11 cellular contexts compared by ENCODE assay signal in the genomic region with DNA sequence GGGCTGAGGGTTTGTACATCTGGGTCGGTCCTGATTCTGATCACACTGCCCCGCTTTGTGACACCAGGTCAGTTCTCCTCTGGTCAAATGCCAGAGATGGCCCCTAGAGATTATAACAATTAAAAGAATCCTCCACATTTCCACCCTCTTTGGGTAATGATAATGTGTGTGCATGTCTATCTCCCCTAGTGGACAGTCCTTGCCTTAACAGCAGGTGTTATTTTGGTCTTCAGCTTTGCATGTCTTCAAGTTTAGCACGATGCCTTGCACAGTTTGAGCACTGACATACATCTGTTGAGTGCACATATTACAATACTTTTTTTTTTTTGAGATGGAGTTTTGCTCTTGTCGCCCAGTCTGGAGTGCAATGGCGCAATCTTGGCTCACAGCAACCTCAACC. TPM values are rescaled to one million over a fixed set of nuclear protein-coding genes. Genes with fewer than 3 reads are reported as not detected.
DNase-seq lines count a peak whose midpoint lies in the region; ATAC-seq and TF ChIP-seq lines count a peak whose summit lies in the region.
"Had no signal": no experiment of that assay in that cellular context is flagged by ENCODE, and none has a peak within 500 bp of the region (broad histone marks: within the 10 kb centered on the region; RNA-seq: fewer than 3 reads in every experiment).

No MANE protein-coding gene starts in this region.

- TF ChIP-seq CTCF in AG04450 (IDR thresholded peaks at IDR 0.05; ENCODE audit: low read depth, low read length) (peak; percentile 43), NB4 (IDR thresholded peaks at IDR 0.05; ENCODE audit: low read depth, low read length) (peak; percentile 73), epithelial cell of proximal tubule (conservative IDR thresholded peaks at IDR 0.05; ENCODE audit: low read depth, low read length) (peak; percentile 55), RWPE1 (conservative IDR thresholded peaks at IDR 0.05; ENCODE audit: low read depth) (no peak)

- ATAC-seq in GM18867 (IDR thresholded peaks at IDR 0.05; ENCODE audit: unreplicated experiment): peak; percentile 66

- H3K27ac ChIP-seq in AG04450 (ENCODE audit: low read depth, low read length) (no peak overlapping the region), RWPE1 (no peak overlapping the region)

- peaks cover 15% of the 10 kb centered on the region for H3K27me3 ChIP-seq in AG04450 (ENCODE audit: control insufficient read depth, insufficient read depth, low read length)

- H3K4me3 ChIP-seq in AG04450 (ENCODE audit: low read depth, low read length) (no peak overlapping the region), NB4 (ENCODE audit: low read depth, low read length) (no peak overlapping the region), epithelial cell of proximal tubule (ENCODE audit: low read depth, low read length) (no peak overlapping the region)

- POLR2A ChIA-PET in AG04450 (lab: Yijun Ruan, JAX) (interaction anchor here (0.6 kb wide), 1 partner anchor 13 kb away, joined by 3 read pairs; no protein-coding TSS in a partner anchor), RWPE1 (lab: Yijun Ruan, JAX; ENCODE audit: low non-redundant PET) (no interaction called here)

- CTCF ChIA-PET in AG04450 (lab: Charles Lee): interaction anchor here (0.6 to 0.7 kb wide), 2 partner anchors 28 to 271 kb away, joined by 4 to 7 read pairs; no protein-coding TSS in a partner anchor
- CTCF ChIA-PET in RWPE1 (lab: Yijun Ruan, JAX): interaction anchor here (1.7 kb wide), 1 partner anchor 276 kb away, joined by 3 read pairs; no protein-coding TSS in a partner anchor

- DNase-seq in AG04450 (ENCODE audit: low read depth, low spot score) (no peak), NB4 (ENCODE audit: low read depth) (peak; percentile 46), epithelial cell of proximal tubule (ENCODE audit: low read depth) (no peak), retina (no peak), RWPE1 (ENCODE audit: low spot score) (no peak), NCI-H1930 (lab: John Stamatoyannopoulos, UW) (no peak), DMS153 treated with DMSO at 0.1 percent for 48 hours (lab: John Stamatoyannopoulos, UW; ENCODE audit: unreplicated experiment) (no peak)
- DNase-seq: activated CD8-positive, alpha-beta memory T cell treated with anti-CD3 and anti-CD28 coated beads, Interleukin-2, amount 50 U/mL, for 4 hours; GDM1; NCI-H526 treated with DMSO at 0.1 percent for 48 hours had no signal

- TF ChIP-seq POLR2A in NB4 (IDR thresholded peaks at IDR 0.05; ENCODE audit: extremely low read depth, insufficient read length): no peak

- H3K9me3 ChIP-seq in AG04450 (ENCODE audit: control insufficient read depth, insufficient read depth, low read length): no peaks in the 10 kb centered on the region

RNA-seq across cellular contexts. Expression of a gene that starts 25.7 kb away (rescaled TPM):
- 204 and 245 TPM in 2 replicates for polyA plus RNA-seq in AG04450 (2011; rRNA removed)
- polyA minus RNA-seq in AG04450 (2011; rRNA and poly(A)+ RNA removed): 79.1 and 85.7 TPM in 2 replicates
- 147 and 150 TPM in 2 replicates for total RNA-seq in epithelial cell of proximal tubule
